Comparison of ENCODE assay signal across 2 cellular contexts in the genomic region with DNA sequence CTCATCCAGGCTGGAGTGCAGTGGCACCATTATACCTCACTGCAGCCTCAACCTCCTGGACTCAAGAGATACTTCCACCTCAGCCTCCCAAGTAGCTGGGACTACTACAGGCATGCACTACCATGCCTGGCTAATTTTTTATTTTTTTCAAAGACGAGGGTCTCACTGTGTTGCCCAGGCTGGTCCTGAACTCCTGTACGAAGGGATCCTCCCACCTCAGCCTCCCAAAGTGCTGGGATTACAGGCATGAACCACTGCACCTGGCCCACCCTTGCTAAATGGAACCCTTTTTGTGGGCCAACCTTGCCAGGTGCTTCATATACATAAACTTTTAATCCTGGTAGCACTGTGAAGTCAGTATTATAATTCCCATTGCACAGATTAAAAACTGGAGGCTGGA.
TF ChIP-seq lines count a peak whose summit lies in the region.

No MANE protein-coding gene starts in this region.

TF ChIP-seq in endothelial cell of umbilical vein, 7 proteins besides CTCF, POLR2A, EP300 and RAD21:
- TF ChIP-seq GATA2 (IDR thresholded peaks at IDR 0.05; ENCODE audit: insufficient read depth, insufficient read length, low read depth, low read length): no peak
- TF ChIP-seq EZH2 (IDR thresholded peaks at IDR 0.05; ENCODE audit: borderline replicate concordance, low read depth, low read length, severe bottlenecking): no peak
- no peak for TF ChIP-seq MYC (IDR thresholded peaks at IDR 0.05; ENCODE audit: low read depth, low read length)
- TF ChIP-seq FOS (IDR thresholded peaks at IDR 0.05; ENCODE audit: borderline replicate concordance, insufficient read depth, low read length): no peak
- TF ChIP-seq, protein P1, sequence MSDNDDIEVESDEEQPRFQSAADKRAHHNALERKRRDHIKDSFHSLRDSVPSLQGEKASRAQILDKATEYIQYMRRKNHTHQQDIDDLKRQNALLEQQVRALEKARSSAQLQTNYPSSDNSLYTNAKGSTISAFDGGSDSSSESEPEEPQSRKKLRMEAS (IDR thresholded peaks at IDR 0.05; ENCODE audit: insufficient read depth, insufficient read length): no peak
- no peak for TF ChIP-seq JUN (IDR thresholded peaks at IDR 0.05; ENCODE audit: borderline replicate concordance, insufficient read depth, insufficient read length, low read depth)
- no peak for TF ChIP-seq POLR2AphosphoS5 (IDR thresholded peaks at IDR 0.05; ENCODE audit: insufficient read depth, low read depth, low read length)

TF ChIP-seq in GM12891, 5 proteins besides CTCF, POLR2A, EP300 and RAD21:
- TF ChIP-seq PAX5 (IDR thresholded peaks at IDR 0.05; ENCODE audit: insufficient read depth, low read length, severe bottlenecking): no peak
- TF ChIP-seq POLR2AphosphoS5 (IDR thresholded peaks at IDR 0.05; ENCODE audit: low read depth, low read length): no peak
- no peak for TF ChIP-seq POU2F2 (IDR thresholded peaks at IDR 0.05; ENCODE audit: low read depth, low read length)
- no peak for TF ChIP-seq SPI1 (IDR thresholded peaks at IDR 0.05; ENCODE audit: low read depth, low read length)
- TF ChIP-seq TAF1 (IDR thresholded peaks at IDR 0.05; ENCODE audit: low read depth, low read length): no peak
TF ChIP-seq in GM12891: peak in this region for 0.
